Comparison of ENCODE assay signal across 9 cellular contexts in genomic region chr11:76629853-76630599, GRCh38. TPM values are rescaled to one million over a fixed set of nuclear protein-coding genes. Genes with fewer than 3 reads are reported as not detected.
A peak's percentile ranks its signal among the peaks of the same experiment; 100 is the strongest.
DNase-seq lines count a peak whose midpoint lies in the region; TF ChIP-seq lines count a peak whose summit lies in the region.
"Had no signal": no experiment of that assay in that cellular context is flagged by ENCODE, and none has a peak within 500 bp of the region (broad histone marks: within the 10 kb centered on the region; RNA-seq: fewer than 3 reads in every experiment).

No MANE protein-coding gene starts in this region.

- TF ChIP-seq CTCF in cardiac fibroblast (IDR thresholded peaks at IDR 0.05; ENCODE audit: low read depth, low read length), result peak; percentile 11
- TF ChIP-seq CTCF in vagina (IDR thresholded peaks at IDR 0.05), result peak in 1 of 3 experiments; percentile 21

- CTCF ChIA-PET in activated naive CD4-positive, alpha-beta T cell treated with anti-CD3 and anti-CD28 coated beads, Interleukin-2, amount 10 ng/mL, durations not matched to agents 7 days and 5 days (lab: Charles Lee), result no interaction called here

- no peaks in the 10 kb centered on the region for H3K9me3 ChIP-seq in vagina

- peaks cover 19% of the 10 kb centered on the region for H3K9me3 Mint-ChIP-seq in activated naive CD4-positive, alpha-beta T cell treated with anti-CD3 and anti-CD28 coated beads, Interleukin-2, amount 10 ng/mL, durations not matched to agents 7 days and 5 days

- H3K4me3 Mint-ChIP-seq in activated naive CD4-positive, alpha-beta T cell treated with anti-CD3 and anti-CD28 coated beads, Interleukin-2, amount 10 ng/mL, durations not matched to agents 7 days and 5 days, result no peak overlapping the region

- H3K4me1 Mint-ChIP-seq in activated naive CD4-positive, alpha-beta T cell treated with anti-CD3 and anti-CD28 coated beads, Interleukin-2, amount 10 ng/mL, durations not matched to agents 7 days and 5 days, result peaks cover 58% of the 10 kb centered on the region

- TF ChIP-seq POLR2A in vagina (IDR thresholded peaks at IDR 0.05), result no peak

- peak overlapping the region; percentile 90 for H3K27ac ChIP-seq in vagina

- H3K27ac Mint-ChIP-seq in activated naive CD4-positive, alpha-beta T cell treated with anti-CD3 and anti-CD28 coated beads, Interleukin-2, amount 10 ng/mL, durations not matched to agents 7 days and 5 days, result peak overlapping the region; percentile 63

- H3K36me3 Mint-ChIP-seq in activated naive CD4-positive, alpha-beta T cell treated with anti-CD3 and anti-CD28 coated beads, Interleukin-2, amount 10 ng/mL, durations not matched to agents 7 days and 5 days, result peaks cover 7% of the 10 kb centered on the region

- in situ Hi-C loops in G401 (cut with HindIII; ENCODE audit: low sequenced_read_pairs), result no loop called here

- peak overlapping the region in 1 of 2 donors; percentile 18 for H3K4me3 ChIP-seq in cardiac fibroblast (replicated peaks in 1 of 2; ENCODE audit: low read depth in 2 of 2, low read length in 2 of 2)
- peak overlapping the region in 1 of 2 donors; percentile 16 for H3K4me3 ChIP-seq in vagina

- H3K27me3 Mint-ChIP-seq in activated naive CD4-positive, alpha-beta T cell treated with anti-CD3 and anti-CD28 coated beads, Interleukin-2, amount 10 ng/mL, durations not matched to agents 7 days and 5 days, result peaks cover 20% of the 10 kb centered on the region

- peaks cover 22% of the 10 kb centered on the region for H3K4me1 ChIP-seq in vagina

- H3K36me3 ChIP-seq in vagina, result no peaks in the 10 kb centered on the region

- intact Hi-C loops in vagina (cut with DNase I), result no loop called here

- H3K27me3 ChIP-seq in vagina, result no peaks in the 10 kb centered on the region

- peak; percentile 25 for DNase-seq in activated naive CD4-positive, alpha-beta T cell treated with anti-CD3 and anti-CD28 coated beads, Interleukin-2, amount 10 ng/mL, durations not matched to agents 7 days and 5 days
- DNase-seq in activated naive CD4-positive, alpha-beta T cell treated with Interleukin-2 at 50 U/mL for 16 hours, result no peak
- DNase-seq in cardiac fibroblast (ENCODE audit: low read depth in 2 of 2), result peak; percentile 84 to 87
- DNase-seq in medulla oblongata (ENCODE audit: extremely low spot score), result peak; percentile 61
- peak; percentile 89 to 92 for DNase-seq in vagina (ENCODE audit: extremely low spot score in 2 of 2)
- DNase-seq in G401 (ENCODE audit: low spot score), result no peak
- DNase-seq in NCI-H446 treated with DMSO at 0.1 percent for 48 hours (lab: John Stamatoyannopoulos, UW), result no peak
- no peak for DNase-seq in SW480 (ENCODE audit: low spot score)
- DNase-seq: DND-41 had no signal

RNA-seq across cellular contexts. Expression of gene LRRC32, which starts 40.5 kb away (rescaled TPM):
- 66.3 TPM for total RNA-seq in vagina
- 0.49 TPM in 1 of 2 replicates, not detected in the other for total RNA-seq in G401 (2014; rRNA removed; shearing (Covaris generic))

Comparison
In these comparisons a context has a peak if more than half of its experiments do, and no peak if none do; other contexts are left out.
1. DNase-seq: peak in activated naive CD4-positive, alpha-beta T cell treated with anti-CD3 and anti-CD28 coated beads, Interleukin-2, amount 10 ng/mL, durations not matched to agents 7 days and 5 days (single experiment), cardiac fibroblast (2 of 2), medulla oblongata (single experiment) and vagina (2 of 2); none in activated naive CD4-positive, alpha-beta T cell treated with Interleukin-2 at 50 U/mL for 16 hours (single experiment), G401 (single experiment), NCI-H446 treated with DMSO at 0.1 percent for 48 hours (single experiment) and SW480 (single experiment).
2. RNA of gene LRRC32, which starts 40.5 kb away (total RNA-seq): 66.3 TPM in vagina (single experiment); 0.49 TPM in G401; every median in the first group is over 10 times any median in the second.